1 cellular context compared by ENCODE assay signal in genomic region chr22:37633693-37634504, GRCh38.
TF ChIP-seq lines count a peak whose summit lies in the region.

No MANE protein-coding gene starts in this region.

TF ChIP-seq in HEK293, 187 proteins besides CTCF, POLR2A, EP300 and RAD21 (continued from another document and continues in another):
- no peak for TF ChIP-seq BCL6B (tag by site-specific recombination; IDR thresholded peaks at IDR 0.05)
- TF ChIP-seq SALL2 (tag by site-specific recombination; IDR thresholded peaks at IDR 0.05; ENCODE audit: borderline replicate concordance) = no peak
- no peak for TF ChIP-seq ZNF292 (tag by site-specific recombination; IDR thresholded peaks at IDR 0.05; ENCODE audit: borderline replicate concordance, low read depth)
- TF ChIP-seq ZNF561 (tag by site-specific recombination; IDR thresholded peaks at IDR 0.05; ENCODE audit: borderline replicate concordance) = peak; percentile 78
- no peak for TF ChIP-seq ZSCAN23 (tag by site-specific recombination; IDR thresholded peaks at IDR 0.05)
- TF ChIP-seq YY1 (tag by site-specific recombination; IDR thresholded peaks at IDR 0.05) = no peak
- no peak for TF ChIP-seq ZNF585B (tag by site-specific recombination; IDR thresholded peaks at IDR 0.05)
- peak; percentile 73 for TF ChIP-seq ZBTB20 (tag by site-specific recombination; IDR thresholded peaks at IDR 0.05)
- no peak for TF ChIP-seq ZNF645 (tag by site-specific recombination; IDR thresholded peaks at IDR 0.05)
- TF ChIP-seq TRIM28 (IDR thresholded peaks at IDR 0.05; ENCODE audit: borderline replicate concordance, low read length) = peak; percentile 55; the same call in 1 of the 2 replicates
- TF ChIP-seq ZSCAN18 (tag by site-specific recombination; IDR thresholded peaks at IDR 0.05) = no peak
- TF ChIP-seq ZNF473 (tag by site-specific recombination; IDR thresholded peaks at IDR 0.05) = no peak
- TF ChIP-seq KLF9 (tag by site-specific recombination; IDR thresholded peaks at IDR 0.05; ENCODE audit: low read depth) = no peak
- TF ChIP-seq ZXDB (tag by site-specific recombination; IDR thresholded peaks at IDR 0.05) = 0 out of 2 replicates have a peak, but pooled peaks have one; percentile 35
- TF ChIP-seq PRDM10 (tag by site-specific recombination; IDR thresholded peaks at IDR 0.05) = peak; percentile 78
- TF ChIP-seq ZNF677 (tag by site-specific recombination; IDR thresholded peaks at IDR 0.05) = no peak
- TF ChIP-seq ZNF513 (tag by site-specific recombination; IDR thresholded peaks at IDR 0.05) = no peak
- TF ChIP-seq ZNF623 (tag by site-specific recombination; IDR thresholded peaks at IDR 0.05) = peak; percentile 53
- TF ChIP-seq ZSCAN5A (tag by site-specific recombination; IDR thresholded peaks at IDR 0.05) = no peak
- no peak for TF ChIP-seq ZNF10 (tag by site-specific recombination; IDR thresholded peaks at IDR 0.05)
- TF ChIP-seq ZNF571 (tag by site-specific recombination; IDR thresholded peaks at IDR 0.05) = no peak
- TF ChIP-seq ZNF830 (tag by site-specific recombination; IDR thresholded peaks at IDR 0.05; ENCODE audit: low read depth) = no peak
- no peak; the same call in 1 of the 2 replicates for TF ChIP-seq ZSCAN30 (tag by site-specific recombination; IDR thresholded peaks at IDR 0.05)
- TF ChIP-seq ZNF518A (tag by site-specific recombination; conservative IDR thresholded peaks at IDR 0.05; ENCODE audit: low read depth) = no peak
- TF ChIP-seq ZNF133 (tag by site-specific recombination; IDR thresholded peaks at IDR 0.05) = no peak
- peak; percentile 71; the same call in 1 of the 2 replicates for TF ChIP-seq ZNF394 (tag by site-specific recombination; IDR thresholded peaks at IDR 0.05; ENCODE audit: borderline replicate concordance)
- no peak for TF ChIP-seq ZNF23 (tag by site-specific recombination; IDR thresholded peaks at IDR 0.05; ENCODE audit: borderline replicate concordance)
- no peak for TF ChIP-seq ZNF350 (tag by site-specific recombination; IDR thresholded peaks at IDR 0.05)
- TF ChIP-seq IKZF3 (tag by site-specific recombination; IDR thresholded peaks at IDR 0.05) = 0 out of 2 replicates have a peak, but pooled peaks have one; percentile 32
- peak; percentile 97 for TF ChIP-seq GLIS1 (tag by site-specific recombination; IDR thresholded peaks at IDR 0.05)
- TF ChIP-seq EGR2 (tag by site-specific recombination; IDR thresholded peaks at IDR 0.05; ENCODE audit: low read depth) = peak; percentile 81
- TF ChIP-seq PATZ1 (tag by site-specific recombination; IDR thresholded peaks at IDR 0.05) = peak; percentile 80
- peak; percentile 94 for TF ChIP-seq GLIS2 (tag by site-specific recombination; IDR thresholded peaks at IDR 0.05)
- TF ChIP-seq SCRT1 (tag by site-specific recombination; IDR thresholded peaks at IDR 0.05; ENCODE audit: borderline replicate concordance) = no peak
- no peak for TF ChIP-seq SETDB1 (IDR thresholded peaks at IDR 0.05; ENCODE audit: insufficient read length, low read length)
- no peak for TF ChIP-seq ZNF837 (tag by site-specific recombination; IDR thresholded peaks at IDR 0.05)
- TF ChIP-seq ZNF362 (tag by site-specific recombination; IDR thresholded peaks at IDR 0.05) = no peak
- TF ChIP-seq ZNF624 (tag by site-specific recombination; IDR thresholded peaks at IDR 0.05) = no peak
- TF ChIP-seq INSM2 (tag by site-specific recombination; IDR thresholded peaks at IDR 0.05) = no peak
- TF ChIP-seq GLI2 (tag by site-specific recombination; IDR thresholded peaks at IDR 0.05; ENCODE audit: borderline replicate concordance, low read depth) = no peak
